14 cellular contexts compared by ENCODE assay signal in the genomic region with DNA sequence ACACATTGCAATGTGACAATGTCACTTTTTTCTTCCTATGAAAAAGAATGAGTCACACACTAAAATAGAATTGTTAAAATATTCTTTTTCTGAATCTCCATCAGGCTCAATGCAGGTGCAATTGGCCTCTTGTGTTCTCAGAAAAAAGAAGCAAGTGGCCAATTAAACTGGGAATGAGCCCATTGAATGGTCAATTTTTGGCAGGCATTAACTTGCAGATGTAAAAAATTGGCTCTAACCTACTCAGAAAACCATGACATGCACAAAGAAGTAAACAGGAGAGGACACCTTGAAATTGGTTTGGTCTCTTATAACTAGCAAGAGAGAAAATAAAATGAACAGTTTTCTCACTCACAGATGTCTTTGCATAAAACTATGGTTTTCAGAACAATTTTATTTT.
"Had no signal": no experiment of that assay in that cellular context is flagged by ENCODE, and none has a peak within 500 bp of the region (broad histone marks: within the 10 kb centered on the region; RNA-seq: fewer than 3 reads in every experiment).

No MANE protein-coding gene starts in this region.

- DNase-seq: activated CD4-positive, alpha-beta T cell treated with anti-CD3 and anti-CD28 coated beads, Interleukin-2, amount 10 ng/mL, durations not matched to agents 24 days and 14 days; activated CD8-positive, alpha-beta T cell treated with anti-CD3 and anti-CD28 coated beads for 36 hours; activated naive CD4-positive, alpha-beta T cell treated with anti-CD3 and anti-CD28 coated beads for 36 hours; activated T-cell treated with anti-CD3 and anti-CD28 coated beads, Interleukin-2, amount 50 U/mL, for 1 hour; body of pancreas; dermis blood vessel endothelial cell; immature natural killer cell; kidney glomerular epithelial cell; left ventricle myocardium inferior; mammary epithelial cell; midbrain; right lobe of liver; stimulated activated CD4-positive, alpha-beta T cell treated with anti-CD3 and anti-CD28 coated beads, Interleukin-4, amount 100 ng/mL, for 24 hours; upper lobe of left lung had no signal
